7 cellular contexts compared by ENCODE assay signal in genomic region chr2:189580267-189580661, GRCh38. TPM values are rescaled to one million over a fixed set of nuclear protein-coding genes. Genes with fewer than 3 reads are reported as not detected.
DNase-seq lines count a peak whose midpoint lies in the region; ATAC-seq and TF ChIP-seq lines count a peak whose summit lies in the region.

No MANE protein-coding gene starts in this region.

- no peaks in the 10 kb centered on the region for H3K79me2 ChIP-seq in fibroblast of lung (ENCODE audit: control insufficient read depth, insufficient read depth, low read length)

- 1% methylated on average over 13 of the region's 13 CpGs for WGBS in HUES64

- H3K9ac ChIP-seq in HUES64 (ENCODE audit: low read depth, low read length) (peak overlapping the region; percentile 29; the same call in 1 of the 2 replicates), fibroblast of lung (ENCODE audit: insufficient read depth, low read length) (no peak overlapping the region)

- H3K36me3 ChIP-seq in HUES64 (ENCODE audit: insufficient read depth, low read length) (no peaks in the 10 kb centered on the region), fibroblast of lung (ENCODE audit: control insufficient read depth, insufficient read depth, low read length) (no peaks in the 10 kb centered on the region)

- H3K9me3 ChIP-seq in HUES64 (ENCODE audit: insufficient read depth, low read depth, low read length) (no peaks in the 10 kb centered on the region), fibroblast of lung (ENCODE audit: control insufficient read depth, insufficient read depth, low read depth, low read length) (no peaks in the 10 kb centered on the region)

- H3K4me2 ChIP-seq in fibroblast of lung (ENCODE audit: extremely low read depth, insufficient read depth, low read length), result peak overlapping the region; percentile 61

- peaks cover 42 to 62% of the 10 kb centered on the region in 2 donors for H3K27me3 Mint-ChIP-seq in natural killer cell (ENCODE audit: low read depth in 2 of 2)

- no peaks in the 10 kb centered on the region for H3K9me3 Mint-ChIP-seq in natural killer cell

- peaks cover 100% of the 10 kb centered on the region for H3K27me3 ChIP-seq in HUES64 (ENCODE audit: insufficient read depth, low read length)
- peaks cover 3% of the 10 kb centered on the region for H3K27me3 ChIP-seq in fibroblast of lung (ENCODE audit: control insufficient read depth, insufficient read depth, low read length)

- TF ChIP-seq CTCF in fibroblast of lung (conservative IDR thresholded peaks at IDR 0.05 in 1 of 2, IDR thresholded peaks at IDR 0.05 in 1 of 2; ENCODE audit: low read depth in 1 of 2, low read length in 2 of 2) (no peak), natural killer cell (IDR thresholded peaks at IDR 0.05) (no peak)

- peak; percentile 40 for ATAC-seq in GM19372 (IDR thresholded peaks at IDR 0.05; ENCODE audit: low read depth, unreplicated experiment)
- ATAC-seq in natural killer cell, result peak; percentile 44 to 65 (median 55)

- H2AFZ ChIP-seq in fibroblast of lung (ENCODE audit: low read length), result peak overlapping the region; percentile 17

- peaks cover 14 to 23% of the 10 kb centered on the region in 2 donors for H3K4me1 Mint-ChIP-seq in natural killer cell

- H3K4me3 Mint-ChIP-seq in natural killer cell, result peak overlapping the region; percentile 84

- H3K27ac ChIP-seq in HUES64 (ENCODE audit: low read depth, low read length), result no peak overlapping the region
- no peak overlapping the region for H3K27ac ChIP-seq in fibroblast of lung (ENCODE audit: insufficient read depth, low read length)

- H3K4me3 ChIP-seq in HUES64 (ENCODE audit: low read length), result peak overlapping the region; percentile 65
- H3K4me3 ChIP-seq in fibroblast of lung (replicated peaks in 1 of 4; ENCODE audit: control extremely low read depth in 1 of 4, insufficient read depth in 1 of 4, low read depth in 3 of 4, low read length in 4 of 4), result peak overlapping the region; percentile 43 to 77 (median 60)

- H3K4me1 ChIP-seq in HUES64 (ENCODE audit: insufficient read depth, low read length) (peaks cover 13% of the 10 kb centered on the region), fibroblast of lung (ENCODE audit: control insufficient read depth, extremely low read depth, insufficient read depth, low read length) (peaks cover 4% of the 10 kb centered on the region)

- DNase-seq in activated CD4-positive, alpha-beta T cell treated with anti-CD3 and anti-CD28 coated beads, Interleukin-2, amount 50 U/mL, for 1 hour, result peak; percentile 14
- DNase-seq in fibroblast of lung (ENCODE audit: low read depth in 2 of 2) (peak; percentile 26 to 30), natural killer cell (no peak), RKO (ENCODE audit: low spot score) (no peak), glomerular visceral epithelial cell (ENCODE audit: extremely low spot score) (no peak)

- H4K20me1 ChIP-seq in fibroblast of lung (ENCODE audit: control insufficient read depth, extremely low read depth, insufficient read depth, low read length), result no peaks in the 10 kb centered on the region

- peak overlapping the region in 1 of 2 donors; percentile 17 for H3K27ac Mint-ChIP-seq in natural killer cell

- no peaks in the 10 kb centered on the region for H3K36me3 Mint-ChIP-seq in natural killer cell

- intact Hi-C loops in natural killer cell (cut with micrococcal nuclease), result no loop called here

RNA-seq across cellular contexts. Expression of gene SLC40A1, which starts 0.3 kb away (rescaled TPM):
- polyA plus RNA-seq in HUES64 (2013, experiment 1 of 2), result 0.80 TPM
- 1.5 TPM for polyA plus RNA-seq in HUES64 (2013, experiment 2 of 2)
- total RNA-seq in fibroblast of lung, result 91.9 and 97.4 TPM in 2 replicates
- polyA plus RNA-seq in fibroblast of lung, result 8.0 and 17.2 TPM in 2 replicates
- 9.5 and 21.0 TPM in 2 replicates for polyA plus RNA-seq in fibroblast of lung (2012)
- 13.1 and 26.7 TPM in 2 replicates for polyA minus RNA-seq in fibroblast of lung (ENCODE audit: low replicate concordance)
- total RNA-seq in natural killer cell, result 1 to 10 TPM; 1.8 to 5.2 (median 4.4) TPM

Comparison
In these comparisons a context has a peak if more than half of its experiments do, and no peak if none do; other contexts are left out.
1. DNase-seq: peak in activated CD4-positive, alpha-beta T cell treated with anti-CD3 and anti-CD28 coated beads, Interleukin-2, amount 50 U/mL, for 1 hour (single experiment) and fibroblast of lung (2 of 2); none in natural killer cell (single experiment), RKO (single experiment) and glomerular visceral epithelial cell (single experiment).
2. RNA of gene SLC40A1, which starts 0.3 kb away (total RNA-seq): 91.9 to 97.4 TPM in fibroblast of lung; 1.8 to 5.2 TPM in natural killer cell; every median in the first group is over 10 times any median in the second.